Comparison of ENCODE assay signal across 7 cellular contexts in genomic region chr2:126535408-126535807, GRCh38.
"Had no signal": no experiment of that assay in that cellular context is flagged by ENCODE, and none has a peak within 500 bp of the region (broad histone marks: within the 10 kb centered on the region; RNA-seq: fewer than 3 reads in every experiment).

No MANE protein-coding gene starts in this region.

- H3K4me3 ChIP-seq: GM23248, HAP-1 had no signal

- H2AFZ ChIP-seq: GM23248 had no signal

- H3K9ac ChIP-seq: GM23248 had no signal

- DNase-seq: GM23248, GOT3, H7, HFFc6, KBM-7 had no signal

- H3K4me1 ChIP-seq: HAP-1 had no signal

- H3K4me3 Mint-ChIP-seq: HFFc6, IgD-negative memory B cell had no signal

- H3K9me3 ChIP-seq: HAP-1 had no signal

- H3K36me3 ChIP-seq: HAP-1 had no signal

- H3K36me3 Mint-ChIP-seq: IgD-negative memory B cell had no signal

- H3K27ac ChIP-seq: GM23248 had no signal

- H3K27ac Mint-ChIP-seq: HFFc6, IgD-negative memory B cell had no signal

- H3K4me1 Mint-ChIP-seq: IgD-negative memory B cell had no signal
